12 cellular contexts compared by ENCODE assay signal in genomic region chr6:127951172-127951995, GRCh38. TPM values are rescaled to one million over a fixed set of nuclear protein-coding genes. Genes with fewer than 3 reads are reported as not detected.
DNase-seq lines count a peak whose midpoint lies in the region; ATAC-seq, FAIRE-seq and TF ChIP-seq lines count a peak whose summit lies in the region.
"Had no signal": no experiment of that assay in that cellular context is flagged by ENCODE, and none has a peak within 500 bp of the region (broad histone marks: within the 10 kb centered on the region; RNA-seq: fewer than 3 reads in every experiment).

No MANE protein-coding gene starts in this region.

- no peaks in the 10 kb centered on the region for H3K27me3 Mint-ChIP-seq in activated naive CD8-positive, alpha-beta T cell treated with anti-CD3 and anti-CD28 coated beads, Interleukin-2, amount 10 ng/mL, durations not matched to agents 7 days and 5 days

- peaks cover 47% of the 10 kb centered on the region for H3K36me3 Mint-ChIP-seq in activated naive CD8-positive, alpha-beta T cell treated with anti-CD3 and anti-CD28 coated beads, Interleukin-2, amount 10 ng/mL, durations not matched to agents 7 days and 5 days

- no peak for FAIRE-seq in urothelium cell line (lab: Jason Lieb, UNC)

- no peak overlapping the region for H3K4me3 ChIP-seq in brain microvascular endothelial cell (ENCODE audit: low read depth, low read length)
- H3K4me3 ChIP-seq: heart left ventricle had no signal

- no peak for TF ChIP-seq CTCF in brain microvascular endothelial cell (IDR thresholded peaks at IDR 0.05; ENCODE audit: low read depth, low read length, missing control alignments)

- peaks cover 14% of the 10 kb centered on the region for H3K9me3 Mint-ChIP-seq in activated naive CD8-positive, alpha-beta T cell treated with anti-CD3 and anti-CD28 coated beads, Interleukin-2, amount 10 ng/mL, durations not matched to agents 7 days and 5 days

- no peak overlapping the region for H3K27ac ChIP-seq in brain microvascular endothelial cell

- POLR2A ChIA-PET in activated naive CD8-positive, alpha-beta T cell treated with anti-CD3 and anti-CD28 coated beads, Interleukin-2, amount 10 ng/mL, durations not matched to agents 7 days and 5 days (lab: Charles Lee), result interaction anchor here (1.2 to 4.7 kb wide), 8 partner anchors 10 to 51 kb away, joined by 3 to 51 read pairs (median 16); partner anchors contain the start of gene THEMIS

- H3K27ac Mint-ChIP-seq in activated naive CD8-positive, alpha-beta T cell treated with anti-CD3 and anti-CD28 coated beads, Interleukin-2, amount 10 ng/mL, durations not matched to agents 7 days and 5 days, result peak overlapping the region; percentile 95

- H3K4me3 Mint-ChIP-seq in activated naive CD8-positive, alpha-beta T cell treated with anti-CD3 and anti-CD28 coated beads, Interleukin-2, amount 10 ng/mL, durations not matched to agents 7 days and 5 days, result peak overlapping the region; percentile 67

- in situ Hi-C loops in brain microvascular endothelial cell (cut with HindIII; ENCODE audit: low pct_ligation_motif_present, low sequenced_read_pairs), result no loop called here
- in situ Hi-C loops in ACHN (cut with HindIII; ENCODE audit: low pct_ligation_motif_present, low pct_unique_long_range_greater_than_20kb, low sequenced_read_pairs), result no loop called here

- no peaks in the 10 kb centered on the region for H3K27me3 ChIP-seq in brain microvascular endothelial cell (replicated peaks)
- H3K27me3 ChIP-seq: heart left ventricle had no signal

- peaks cover 61% of the 10 kb centered on the region for H3K4me1 Mint-ChIP-seq in activated naive CD8-positive, alpha-beta T cell treated with anti-CD3 and anti-CD28 coated beads, Interleukin-2, amount 10 ng/mL, durations not matched to agents 7 days and 5 days

- ATAC-seq in GM18508 (IDR thresholded peaks at IDR 0.05; ENCODE audit: insufficient read depth, unreplicated experiment) (peak; percentile 91), GM21515 (IDR thresholded peaks at IDR 0.05; ENCODE audit: unreplicated experiment) (peak; percentile 74), HG03354 (IDR thresholded peaks at IDR 0.05; ENCODE audit: poor library complexity, severe bottlenecking, unreplicated experiment) (peak; percentile 88)
- peak; percentile 69 for ATAC-seq in activated naive CD8-positive, alpha-beta T cell treated with anti-CD3 and anti-CD28 coated beads, Interleukin-2, amount 10 ng/mL, durations not matched to agents 7 days and 5 days (ENCODE audit: low read depth)
- ATAC-seq: heart left ventricle had no signal

- no peaks in the 10 kb centered on the region for H3K36me3 ChIP-seq in brain microvascular endothelial cell (replicated peaks)
- H3K36me3 ChIP-seq: heart left ventricle had no signal

- no peak for DNase-seq in activated naive CD8-positive, alpha-beta T cell treated with anti-CD3 and anti-CD28 coated beads, Interleukin-2, amount 10 ng/mL, durations not matched to agents 7 days and 5 days
- DNase-seq in urothelium cell line (ENCODE audit: low spot score) (no peak), brain microvascular endothelial cell (no peak), DMS153 (lab: John Stamatoyannopoulos, UW) (no peak), ACHN (no peak)
- DNase-seq: caudate nucleus; heart left ventricle; NK-92 treated with Interleukin-12 subunit alpha and Interleukin-12 subunit beta, amount 100 ng/mL, for 24 hours; stimulated activated CD4-positive, alpha-beta T cell treated with anti-CD3 and anti-CD28 coated beads, Interleukin-1b, Interleukin-23, amount 100 ng/mL, for 48 hours had no signal

RNA-seq across cellular contexts. Expression of gene THEMIS, which starts 50.5 kb away (rescaled TPM):
- total RNA-seq in activated naive CD8-positive, alpha-beta T cell treated with anti-CD3 and anti-CD28 coated beads, Interleukin-2, amount 10 ng/mL, durations not matched to agents 7 days and 5 days, result 100 to 1,000 TPM; 152 to 155 TPM
